In the genomic region with DNA sequence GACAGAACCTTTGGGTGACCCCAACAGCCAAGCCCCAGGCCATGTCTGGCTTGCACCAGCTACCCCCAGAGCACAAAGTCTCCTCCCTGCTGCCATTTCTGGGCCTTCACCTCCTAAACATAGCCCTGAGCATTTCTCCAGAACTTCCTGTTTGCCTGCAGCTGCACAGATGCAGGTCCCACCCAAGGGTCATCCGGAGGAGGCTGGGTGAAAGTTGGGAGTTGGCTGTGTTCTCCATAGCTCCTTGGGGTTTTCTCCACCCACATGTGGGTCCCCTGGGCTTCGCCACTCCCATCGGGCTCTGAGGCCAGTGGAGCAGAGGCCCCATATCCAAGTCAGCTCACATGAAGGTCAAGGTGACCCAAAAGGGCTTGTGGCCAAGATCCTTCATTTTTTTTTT, we compare ENCODE assay signal across 23 cellular contexts. TPM values are rescaled to one million over a fixed set of nuclear protein-coding genes. Genes with fewer than 3 reads are reported as not detected.
"Had no signal": no experiment of that assay in that cellular context is flagged by ENCODE, and none has a peak within 500 bp of the region (broad histone marks: within the 10 kb centered on the region; RNA-seq: fewer than 3 reads in every experiment).

No MANE protein-coding gene starts in this region.

- H3K36me3 Mint-ChIP-seq: activated naive CD4-positive, alpha-beta T cell treated with anti-CD3 and anti-CD28 coated beads, Interleukin-2, amount 10 ng/mL, durations not matched to agents 7 days and 5 days; stimulated activated memory B cell treated with anti-CD40 and anti-IgM and Interleukin-4, amounts not matched to agents 10 μg/mL and 1 μg/mL and 100 μg/mL, for 72 hours had no signal

- H3K27ac ChIP-seq: SJSA1, spleen had no signal

- FAIRE-seq: astrocyte, keratinocyte had no signal

- ATAC-seq: activated CD8-positive, alpha-beta T cell treated with anti-CD3 and anti-CD28 coated beads for 36 hours; esophagus mucosa; stimulated activated memory B cell treated with anti-CD40 and anti-IgM and Interleukin-4, amounts not matched to agents 10 μg/mL and 1 μg/mL and 100 μg/mL, for 72 hours had no signal

- H3K27me3 ChIP-seq: breast epithelium, SJSA1, spleen had no signal

- DNase-seq: activated CD4-positive, alpha-beta T cell treated with anti-CD3 and anti-CD28 coated beads for 48 hours; activated CD4-positive, CD25-positive, alpha-beta regulatory T cell; activated CD8-positive, alpha-beta T cell treated with anti-CD3 and anti-CD28 coated beads for 36 hours; activated naive CD4-positive, alpha-beta T cell treated with anti-CD3 and anti-CD28 coated beads, Interleukin-2, amount 10 ng/mL, durations not matched to agents 7 days and 5 days; activated T-cell treated with anti-CD3 and anti-CD28 coated beads, Interleukin-2, amount 50 U/mL, for 24 hours; cerebellar nuclear complex; effector CD4-positive, alpha-beta T cell; mammary epithelial cell; midbrain; spleen; stimulated activated CD4-positive, alpha-beta T cell treated with anti-CD3 and anti-CD28 coated beads, Interleukin-4, amount 100 ng/mL, for 4 hours had no signal

- H3K36me3 ChIP-seq: breast epithelium, SJSA1, spleen had no signal

- H3K4me3 ChIP-seq: breast epithelium, SJSA1, spleen had no signal

- H3K27me3 Mint-ChIP-seq: activated CD8-positive, alpha-beta T cell treated with anti-CD3 and anti-CD28 coated beads for 36 hours; stimulated activated memory B cell treated with anti-CD40 and anti-IgM and Interleukin-4, amounts not matched to agents 10 μg/mL and 1 μg/mL and 100 μg/mL, for 72 hours had no signal

- H3K4me1 ChIP-seq: SJSA1 had no signal

- H3K9me3 ChIP-seq: breast epithelium, SJSA1, spleen had no signal

- H3K27ac Mint-ChIP-seq: activated CD8-positive, alpha-beta T cell treated with anti-CD3 and anti-CD28 coated beads for 36 hours; activated naive CD4-positive, alpha-beta T cell treated with anti-CD3 and anti-CD28 coated beads, Interleukin-2, amount 10 ng/mL, durations not matched to agents 7 days and 5 days; activated T-cell treated with anti-CD3 and anti-CD28 coated beads, Interleukin-2, amount 50 U/mL, for 24 hours; activated T-helper 2 cell treated with anti-CD3 and anti-CD28 coated beads, Interferon-gamma antibody, Interleukin-2, Interleukin-4, amounts not matched to agents 10 μg/mL and 5 μg/mL and 100 μg/mL, durations not matched to agents 14 hours and 24 hours and 36 hours; stimulated activated memory B cell treated with anti-CD40 and anti-IgM and Interleukin-4, amounts not matched to agents 10 μg/mL and 1 μg/mL and 100 μg/mL, for 72 hours had no signal

- H3K9me3 Mint-ChIP-seq: activated CD8-positive, alpha-beta T cell treated with anti-CD3 and anti-CD28 coated beads for 36 hours; activated naive CD4-positive, alpha-beta T cell treated with anti-CD3 and anti-CD28 coated beads, Interleukin-2, amount 10 ng/mL, durations not matched to agents 7 days and 5 days; activated T-cell treated with anti-CD3 and anti-CD28 coated beads, Interleukin-2, amount 50 U/mL, for 24 hours; activated T-helper 2 cell treated with anti-CD3 and anti-CD28 coated beads, Interferon-gamma antibody, Interleukin-2, Interleukin-4, amounts not matched to agents 10 μg/mL and 5 μg/mL and 100 μg/mL, durations not matched to agents 14 hours and 24 hours and 36 hours; nephron; stimulated activated memory B cell treated with anti-CD40 and anti-IgM and Interleukin-4, amounts not matched to agents 10 μg/mL and 1 μg/mL and 100 μg/mL, for 72 hours had no signal

- H3K4me3 Mint-ChIP-seq: activated CD8-positive, alpha-beta T cell treated with anti-CD3 and anti-CD28 coated beads for 36 hours; activated naive CD4-positive, alpha-beta T cell treated with anti-CD3 and anti-CD28 coated beads, Interleukin-2, amount 10 ng/mL, durations not matched to agents 7 days and 5 days; activated T-cell treated with anti-CD3 and anti-CD28 coated beads, Interleukin-2, amount 50 U/mL, for 24 hours; nephron; stimulated activated memory B cell treated with anti-CD40 and anti-IgM and Interleukin-4, amounts not matched to agents 10 μg/mL and 1 μg/mL and 100 μg/mL, for 72 hours had no signal

RNA-seq across cellular contexts. Expression of a gene that starts 4.2 kb away (rescaled TPM):
- total RNA-seq: activated CD8-positive, alpha-beta T cell treated with anti-CD3 and anti-CD28 coated beads for 36 hours; activated T-helper 2 cell treated with anti-CD3 and anti-CD28 coated beads, Interferon-gamma antibody, Interleukin-2, Interleukin-4, amounts not matched to agents 10 μg/mL and 5 μg/mL and 100 μg/mL, durations not matched to agents 14 hours and 24 hours and 36 hours; astrocyte; breast epithelium; esophagus mucosa; mammary epithelial cell; osteoblast; pulmonary artery endothelial cell; SJSA1; spleen; T-helper 2 cell treated with Interferon-gamma antibody and Interleukin-4, amounts not matched to agents 100 ng/mL and 5 ng/mL, for 36 hours; urinary bladder had no signal
- polyA plus RNA-seq: keratinocyte, mammary epithelial cell, spleen, urinary bladder had no signal
